ENCODE assay signal across 8 cellular contexts in the genomic region with DNA sequence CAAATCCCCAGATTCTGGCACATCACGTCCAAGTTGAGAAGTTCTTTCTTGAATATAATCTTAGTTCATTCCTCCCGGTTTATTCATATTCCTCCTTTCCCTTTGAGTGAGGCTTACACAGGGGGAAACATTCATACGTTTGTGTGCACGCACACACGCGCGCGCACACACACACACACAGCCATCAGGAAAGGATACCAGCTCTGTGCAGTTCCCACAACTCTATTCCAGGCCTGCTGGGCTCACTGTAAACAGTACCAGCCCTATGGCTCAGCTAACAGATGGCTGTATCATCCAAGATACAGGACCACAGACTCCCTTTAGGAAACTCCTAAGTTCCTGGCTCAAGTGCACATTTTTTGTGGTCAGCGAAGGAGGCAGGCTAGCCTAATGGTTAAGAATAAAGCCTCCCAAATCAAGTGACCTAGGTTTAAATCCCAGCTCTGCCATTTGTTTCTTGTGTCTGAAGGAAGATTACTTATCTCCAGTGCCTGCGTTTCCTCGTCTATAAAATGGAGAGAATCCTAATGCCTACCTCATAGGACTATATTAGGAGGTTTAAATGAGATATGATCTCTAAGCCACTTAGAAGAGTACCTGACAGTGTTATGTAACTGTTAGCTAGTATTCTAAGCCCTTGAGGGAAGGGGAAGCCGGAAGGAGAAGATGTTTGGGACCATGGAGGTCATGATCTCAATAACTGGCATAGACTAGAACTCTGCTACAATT. TPM values are rescaled to one million over a fixed set of nuclear protein-coding genes. Genes with fewer than 3 reads are reported as not detected.
DNase-seq lines count a peak whose midpoint lies in the region; ATAC-seq and TF ChIP-seq lines count a peak whose summit lies in the region.

No MANE protein-coding gene starts in this region.

- H3K36me3 Mint-ChIP-seq in stimulated activated naive CD8-positive, alpha-beta T cell treated with anti-CD3 and anti-CD28 coated beads, Interleukin-15, Interleukin-2, amounts not matched to agents 100 ng/mL and 50 ng/mL, for 24 hours (ENCODE audit: low read depth): peaks cover under 1% of the 10 kb centered on the region
- no peaks in the 10 kb centered on the region for H3K36me3 Mint-ChIP-seq in naive B cell

- no peak for ATAC-seq in stimulated activated naive CD8-positive, alpha-beta T cell treated with anti-CD3 and anti-CD28 coated beads, Interleukin-15, Interleukin-2, amounts not matched to agents 100 U/mL and 50 U/mL, for 24 hours
- ATAC-seq in naive B cell (ENCODE audit: low read depth in 2 of 2) (no peak), GM21447 (IDR thresholded peaks at IDR 0.05; ENCODE audit: unreplicated experiment) (no peak), GM19328 (IDR thresholded peaks at IDR 0.05; ENCODE audit: unreplicated experiment) (no peak), HG03108 (IDR thresholded peaks at IDR 0.05; ENCODE audit: unreplicated experiment) (no peak)

- DNase-seq in stimulated activated naive CD8-positive, alpha-beta T cell treated with anti-CD3 and anti-CD28 coated beads, Interleukin-15, Interleukin-2, amounts not matched to agents 100 U/mL and 50 U/mL, for 24 hours: no peak
- DNase-seq in cardiac fibroblast (ENCODE audit: low read depth in 2 of 2) (peak; percentile 63 to 73), naive B cell (no peak), A172 (ENCODE audit: low spot score) (no peak)

- H3K4me3 Mint-ChIP-seq in stimulated activated naive CD8-positive, alpha-beta T cell treated with anti-CD3 and anti-CD28 coated beads, Interleukin-15, Interleukin-2, amounts not matched to agents 100 ng/mL and 50 ng/mL, for 24 hours: peak overlapping the region; percentile 89
- H3K4me3 Mint-ChIP-seq in naive B cell: peak overlapping the region; percentile 92 to 99 (median 98)

- H3K27ac Mint-ChIP-seq in stimulated activated naive CD8-positive, alpha-beta T cell treated with anti-CD3 and anti-CD28 coated beads, Interleukin-15, Interleukin-2, amounts not matched to agents 100 ng/mL and 50 ng/mL, for 24 hours: peak overlapping the region; percentile 83
- H3K27ac Mint-ChIP-seq in naive B cell: peak overlapping the region; percentile 33 to 94 (median 92)

- no peaks in the 10 kb centered on the region for H3K27me3 Mint-ChIP-seq in stimulated activated naive CD8-positive, alpha-beta T cell treated with anti-CD3 and anti-CD28 coated beads, Interleukin-15, Interleukin-2, amounts not matched to agents 100 ng/mL and 50 ng/mL, for 24 hours
- no peaks in the 10 kb centered on the region for H3K27me3 Mint-ChIP-seq in naive B cell

- TF ChIP-seq CTCF in cardiac fibroblast (IDR thresholded peaks at IDR 0.05; ENCODE audit: low read depth, low read length): no peak

- peaks cover 87% of the 10 kb centered on the region for H3K4me1 Mint-ChIP-seq in stimulated activated naive CD8-positive, alpha-beta T cell treated with anti-CD3 and anti-CD28 coated beads, Interleukin-15, Interleukin-2, amounts not matched to agents 100 ng/mL and 50 ng/mL, for 24 hours (ENCODE audit: low read depth)
- H3K4me1 Mint-ChIP-seq in naive B cell: peaks cover 55 to 87% (median 68%) of the 10 kb centered on the region in 3 donors

- H3K9me3 Mint-ChIP-seq in stimulated activated naive CD8-positive, alpha-beta T cell treated with anti-CD3 and anti-CD28 coated beads, Interleukin-15, Interleukin-2, amounts not matched to agents 100 ng/mL and 50 ng/mL, for 24 hours: no peaks in the 10 kb centered on the region
- H3K9me3 Mint-ChIP-seq in naive B cell: no peaks in the 10 kb centered on the region

- H3K4me3 ChIP-seq in cardiac fibroblast (replicated peaks in 1 of 2; ENCODE audit: low read depth in 2 of 2, low read length in 2 of 2): peak overlapping the region; percentile 63 to 90

RNA-seq across cellular contexts. Expression of a gene that starts 3.7 kb away (rescaled TPM):
- 10 to 100 TPM; 10.3 to 25.6 (median 18.6) TPM for polyA plus RNA-seq in naive B cell (ENCODE audit: low read depth in 6 of 6)
- total RNA-seq in A172 (2014; rRNA removed; shearing (Covaris generic)): 14.5 and 20.4 TPM in 2 replicates

Comparison
In these comparisons a context has a peak if more than half of its experiments do, and no peak if none do; other contexts are left out.
1. DNase-seq: peak in cardiac fibroblast (2 of 2); none in stimulated activated naive CD8-positive, alpha-beta T cell treated with anti-CD3 and anti-CD28 coated beads, Interleukin-15, Interleukin-2, amounts not matched to agents 100 U/mL and 50 U/mL, for 24 hours (single experiment), naive B cell (single experiment) and A172 (single experiment).